10 cellular contexts compared by ENCODE assay signal in the genomic region with DNA sequence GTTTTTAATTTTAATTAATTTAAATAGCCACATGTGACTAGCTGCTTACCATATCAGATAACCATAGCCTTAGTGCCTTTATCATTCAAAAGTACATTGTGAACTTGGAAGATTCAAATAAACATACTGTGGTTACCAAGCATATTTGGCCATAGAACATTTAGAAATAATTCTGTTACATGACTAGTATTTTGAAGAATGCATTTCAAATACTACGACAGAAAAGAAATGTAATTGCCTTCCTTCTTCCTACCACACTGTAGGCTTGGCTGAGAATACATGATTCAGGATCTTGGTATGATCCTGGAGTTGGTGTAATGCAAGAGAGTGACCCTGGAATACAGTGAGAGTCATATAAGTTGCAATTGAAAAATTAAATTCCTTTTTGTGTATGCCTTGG.
A peak's percentile ranks its signal among the peaks of the same experiment; 100 is the strongest.
DNase-seq lines count a peak whose midpoint lies in the region; ATAC-seq and TF ChIP-seq lines count a peak whose summit lies in the region.
"Had no signal": no experiment of that assay in that cellular context is flagged by ENCODE, and none has a peak within 500 bp of the region (broad histone marks: within the 10 kb centered on the region; RNA-seq: fewer than 3 reads in every experiment).

No MANE protein-coding gene starts in this region.

- intact Hi-C loops in CD4-positive, alpha-beta T cell (cut with DNase I, micrococcal nuclease), result no loop called here

- H3K27ac ChIP-seq in CD4-positive, alpha-beta T cell (ENCODE audit: low read depth, low read length), result no peak overlapping the region

- H3K36me3 Mint-ChIP-seq in CD4-positive, alpha-beta T cell (ENCODE audit: low read depth), result no peaks in the 10 kb centered on the region

- H3K27ac Mint-ChIP-seq in CD4-positive, alpha-beta T cell, result no peak overlapping the region
- H3K27ac Mint-ChIP-seq: GM23338 had no signal

- no peak overlapping the region for H3K4me3 Mint-ChIP-seq in CD4-positive, alpha-beta T cell
- H3K4me3 Mint-ChIP-seq: GM23338 had no signal

- H3K27me3 Mint-ChIP-seq in CD4-positive, alpha-beta T cell, result peaks cover 4% of the 10 kb centered on the region

- H3K9me3 Mint-ChIP-seq in CD4-positive, alpha-beta T cell, result no peaks in the 10 kb centered on the region
- H3K9me3 Mint-ChIP-seq: GM23338 had no signal

- CTCF ChIA-PET in CD4-positive, alpha-beta T cell (lab: Charles Lee), result no interaction called here

- ATAC-seq in CD4-positive, alpha-beta T cell (ENCODE audit: poor library complexity), result no peak
- no peak for ATAC-seq in GM18502 (IDR thresholded peaks at IDR 0.05; ENCODE audit: poor library complexity, unreplicated experiment)
- ATAC-seq: GM23338 had no signal

- in situ Hi-C loops in astrocyte of the spinal cord (cut with HindIII; ENCODE audit: low sequenced_read_pairs), result no loop called here

- no peaks in the 10 kb centered on the region for H3K27me3 ChIP-seq in CD4-positive, alpha-beta T cell (ENCODE audit: control insufficient read depth, insufficient read depth, low read length)

- H3K9me3 ChIP-seq in CD4-positive, alpha-beta T cell (ENCODE audit: control insufficient read depth, low read length), result no peaks in the 10 kb centered on the region

- DNase-seq in A172 (ENCODE audit: low spot score) (peak; percentile 80), HCEC 1CT (peak; percentile 97), astrocyte of the spinal cord (ENCODE audit: low read depth, low spot score) (peak; percentile 95), kidney tubule cell (ENCODE audit: low spot score) (peak; percentile 93), germinal center (ENCODE audit: low spot score) (no peak), iPS-NIHi7 (ENCODE audit: extremely low spot score) (no peak)
- DNase-seq in CD4-positive, alpha-beta T cell, result no peak
- DNase-seq: NCI-H187 treated with DMSO at 0.1 percent for 48 hours had no signal

- peaks cover 44% of the 10 kb centered on the region for H3K4me1 Mint-ChIP-seq in CD4-positive, alpha-beta T cell (ENCODE audit: low read depth)

- H3K4me3 ChIP-seq in astrocyte of the spinal cord (ENCODE audit: low read depth, low read length), result no peak overlapping the region
- H3K4me3 ChIP-seq: GM23338 had no signal

- POLR2A ChIA-PET in CD4-positive, alpha-beta T cell (lab: Charles Lee), result no interaction called here

- no peak for TF ChIP-seq CTCF in astrocyte of the spinal cord (IDR thresholded peaks at IDR 0.05; ENCODE audit: low read depth, low read length)
- no peak for TF ChIP-seq CTCF in CD4-positive, alpha-beta T cell (IDR thresholded peaks at IDR 0.05)

Comparison
In these comparisons a context has a peak if more than half of its experiments do, and no peak if none do; other contexts are left out.
1. DNase-seq: peak in A172 (single experiment), HCEC 1CT (single experiment), astrocyte of the spinal cord (single experiment) and kidney tubule cell (single experiment); none in CD4-positive, alpha-beta T cell (0 of 10), germinal center (single experiment) and iPS-NIHi7 (single experiment).